In genomic region chr11:66421492-66422205, GRCh38 we compare ENCODE assay signal across 1 cellular context.
TF ChIP-seq lines count a peak whose summit lies in the region.

No MANE protein-coding gene starts in this region.

TF ChIP-seq in K562, 482 proteins besides CTCF, POLR2A, EP300 and RAD21 (continued from another document):
- peak; percentile 90 for TF ChIP-seq MBD1 (CRISPR knock-in tag; IDR thresholded peaks at IDR 0.05)
- no peak for TF ChIP-seq GTF2B (IDR thresholded peaks at IDR 0.05; ENCODE audit: extremely low read depth, insufficient read length)
- TF ChIP-seq ELK1 (CRISPR knock-in tag; IDR thresholded peaks at IDR 0.05), result peak; percentile 99
- peak; percentile 98 for TF ChIP-seq ZNF184 (CRISPR knock-in tag; IDR thresholded peaks at IDR 0.05)
- TF ChIP-seq ZNF584 (CRISPR knock-in tag; IDR thresholded peaks at IDR 0.05; ENCODE audit: low read depth), result peak; percentile 100
- TF ChIP-seq MTA3 (IDR thresholded peaks at IDR 0.05; ENCODE audit: borderline replicate concordance), result no peak
- TF ChIP-seq TFAM (CRISPR knock-in tag; conservative IDR thresholded peaks at IDR 0.05), result no peak
- no peak for TF ChIP-seq ZNF696 (CRISPR knock-in tag; conservative IDR thresholded peaks at IDR 0.05)
- 0 out of 2 replicates have a peak, but pooled peaks have one; percentile 25 for TF ChIP-seq POLR2G (IDR thresholded peaks at IDR 0.05; ENCODE audit: low read depth, low read length)
- no peak for TF ChIP-seq HES1 (IDR thresholded peaks at IDR 0.05; ENCODE audit: low read depth)
- TF ChIP-seq BRD9 (IDR thresholded peaks at IDR 0.05; ENCODE audit: low read depth, partially characterized antibody), result no peak
- no peak for TF ChIP-seq CBFA2T3 (IDR thresholded peaks at IDR 0.05)
- TF ChIP-seq TCF7 (IDR thresholded peaks at IDR 0.05; ENCODE audit: borderline replicate concordance), result peak; percentile 86; the same call in 1 of the 2 replicates
- TF ChIP-seq CCAR2 (IDR thresholded peaks at IDR 0.05; ENCODE audit: low read depth, low read length), result no peak
- TF ChIP-seq ZNF764 (CRISPR knock-in tag; IDR thresholded peaks at IDR 0.05; ENCODE audit: low read depth), result no peak
- peak; percentile 100 for TF ChIP-seq DMBX1 (CRISPR knock-in tag; IDR thresholded peaks at IDR 0.05; ENCODE audit: borderline replicate concordance)
